In genomic region chr5:1634337-1634661, GRCh38 we compare ENCODE assay signal across 8 cellular contexts.
A peak's percentile ranks its signal among the peaks of the same experiment; 100 is the strongest.
DNase-seq lines count a peak whose midpoint lies in the region; ATAC-seq, FAIRE-seq and TF ChIP-seq lines count a peak whose summit lies in the region.

No MANE protein-coding gene starts in this region.

- H3K27me3 ChIP-seq in ACC112 (ENCODE audit: insufficient read depth, low read length) (no peaks in the 10 kb centered on the region), HUES6 (ENCODE audit: control insufficient read depth, insufficient read depth, low read length) (no peaks in the 10 kb centered on the region), muscle layer of colon (ENCODE audit: control insufficient read depth in 1 of 2, insufficient read depth in 2 of 2, low read length in 2 of 2) (no peaks in the 10 kb centered on the region)

- H3K9me3 Mint-ChIP-seq in chondrocyte (ENCODE audit: low read depth): no peaks in the 10 kb centered on the region

- H3K9ac ChIP-seq in HUES6 (ENCODE audit: low read length) (peak overlapping the region; percentile 51), muscle layer of colon (ENCODE audit: low read length) (no peak overlapping the region)

- no peak for DNase-seq in chondrocyte (ENCODE audit: low spot score)
- no peak for DNase-seq in AG08395 (ENCODE audit: low spot score)
- DNase-seq in activated effector memory CD4-positive, alpha-beta T cell treated with Interleukin-2 at 50 U/mL for 16 hours: no peak
- DNase-seq in RCC 7860 (ENCODE audit: low spot score): no peak

- H3K79me2 ChIP-seq in ACC112 (ENCODE audit: control insufficient read depth, insufficient read depth, low read length, unreplicated experiment): no peaks in the 10 kb centered on the region

- TF ChIP-seq CTCF in chondrocyte (IDR thresholded peaks at IDR 0.05): no peak

- peaks cover 7% of the 10 kb centered on the region for H3K4me1 ChIP-seq in ACC112 (ENCODE audit: control insufficient read depth, insufficient read depth, low read length, unreplicated experiment)
- H3K4me1 ChIP-seq in HUES6 (ENCODE audit: control insufficient read depth, insufficient read depth, low read length): no peaks in the 10 kb centered on the region
- peaks cover 4% of the 10 kb centered on the region for H3K4me1 ChIP-seq in muscle layer of colon (ENCODE audit: insufficient read depth, low read length)

- peak overlapping the region; percentile 81 for H3K4me3 Mint-ChIP-seq in chondrocyte (ENCODE audit: unreplicated experiment)

- H2AFZ ChIP-seq in ACC112 (ENCODE audit: low read length, unreplicated experiment): peak overlapping the region; percentile 62

- H3K27ac Mint-ChIP-seq in chondrocyte (ENCODE audit: unreplicated experiment): peak overlapping the region; percentile 78

- no peaks in the 10 kb centered on the region for H3K36me3 ChIP-seq in ACC112 (ENCODE audit: insufficient read depth, low read length)
- H3K36me3 ChIP-seq in HUES6 (ENCODE audit: control insufficient read depth, insufficient read depth, low read length): peaks cover 4% of the 10 kb centered on the region
- no peaks in the 10 kb centered on the region for H3K36me3 ChIP-seq in muscle layer of colon (ENCODE audit: insufficient read depth, low read length)

- H3K36me3 Mint-ChIP-seq in chondrocyte (ENCODE audit: low read depth): peaks cover 2% of the 10 kb centered on the region

- FAIRE-seq in RCC 7860 (lab: Jason Lieb, UNC): no peak

- no peaks in the 10 kb centered on the region for H3K9me3 ChIP-seq in HUES6 (ENCODE audit: control insufficient read depth, insufficient read depth, low read depth, low read length)
- H3K9me3 ChIP-seq in muscle layer of colon (ENCODE audit: low read length): no peaks in the 10 kb centered on the region

- peaks cover 16% of the 10 kb centered on the region for H3K4me1 Mint-ChIP-seq in chondrocyte (ENCODE audit: low read depth)

- H3K27ac ChIP-seq in ACC112 (ENCODE audit: low read depth, low read length): peak overlapping the region; percentile 15; the same call in 1 of the 2 replicates
- no peak overlapping the region for H3K27ac ChIP-seq in HUES6 (ENCODE audit: low read depth, low read length)
- H3K27ac ChIP-seq in muscle layer of colon (ENCODE audit: low read depth, low read length): peak overlapping the region; percentile 86

- ATAC-seq in GM18520 (IDR thresholded peaks at IDR 0.05; ENCODE audit: unreplicated experiment): no peak

- peaks cover 21% of the 10 kb centered on the region for H3K27me3 Mint-ChIP-seq in chondrocyte (ENCODE audit: low read depth)

- H3K4me3 ChIP-seq in ACC112 (ENCODE audit: low read depth, low read length) (peak overlapping the region; percentile 88), HUES6 (ENCODE audit: low read depth, low read length) (peak overlapping the region; percentile 67), muscle layer of colon (ENCODE audit: low read depth in 1 of 2, low read length in 2 of 2) (peak overlapping the region; percentile 67 to 85)
